Comparison of ENCODE assay signal across 17 cellular contexts in genomic region chr2:189533274-189534035, GRCh38. TPM values are rescaled to one million over a fixed set of nuclear protein-coding genes. Genes with fewer than 3 reads are reported as not detected.
DNase-seq lines count a peak whose midpoint lies in the region; ATAC-seq and TF ChIP-seq lines count a peak whose summit lies in the region.
"Had no signal": no experiment of that assay in that cellular context is flagged by ENCODE, and none has a peak within 500 bp of the region (broad histone marks: within the 10 kb centered on the region; RNA-seq: fewer than 3 reads in every experiment).

No MANE protein-coding gene starts in this region.

- H3K36me3 ChIP-seq in SK-N-MC (ENCODE audit: insufficient read depth, low read length) (no peaks in the 10 kb centered on the region), tibial artery (no peaks in the 10 kb centered on the region)

- H3K9me3 ChIP-seq in SK-N-MC (ENCODE audit: low read depth, low read length) = no peaks in the 10 kb centered on the region
- no peaks in the 10 kb centered on the region for H3K9me3 ChIP-seq in tibial artery

- H3K4me3 ChIP-seq in SK-N-MC (peak overlapping the region; percentile 17; the same call in 1 of the 2 replicates), tibial artery (no peak overlapping the region)

- POLR2A ChIA-PET in naive thymus-derived CD8-positive, alpha-beta T cell (lab: Charles Lee) = no interaction called here

- intact Hi-C loops in dendritic cell treated with granulocyte-macrophage colony-stimulating factor and Interleukin-4, amounts not matched to agents 40 ng/mL and 50 ng/mL, for 4 days (cut with micrococcal nuclease) = no loop called here
- intact Hi-C loops in tibial artery (cut with DNase I; ENCODE audit: low total_unique reads) = no loop called here

- H3K27ac ChIP-seq in SK-N-MC = peak overlapping the region; percentile 82
- H3K27ac ChIP-seq in tibial artery = peak overlapping the region; percentile 70 to 76

- H3K4me3 Mint-ChIP-seq in dendritic cell treated with granulocyte-macrophage colony-stimulating factor and Interleukin-4, amounts not matched to agents 40 ng/mL and 50 ng/mL, for 4 days = no peak overlapping the region
- no peak overlapping the region for H3K4me3 Mint-ChIP-seq in mesothelial cell of epicardium
- peak overlapping the region in 1 of 10 donors; percentile 39 for H3K4me3 Mint-ChIP-seq in naive thymus-derived CD8-positive, alpha-beta T cell
- H3K4me3 Mint-ChIP-seq: HFFc6, T-helper 17 cell had no signal

- H3K4me1 Mint-ChIP-seq in dendritic cell treated with granulocyte-macrophage colony-stimulating factor and Interleukin-4, amounts not matched to agents 40 ng/mL and 50 ng/mL, for 4 days (ENCODE audit: low read depth) = peaks cover 59% of the 10 kb centered on the region
- peaks cover 70% of the 10 kb centered on the region for H3K4me1 Mint-ChIP-seq in mesothelial cell of epicardium
- H3K4me1 Mint-ChIP-seq in naive thymus-derived CD8-positive, alpha-beta T cell = no peaks in the 10 kb centered on the region
- H3K4me1 Mint-ChIP-seq: T-helper 17 cell had no signal

- H3K27me3 ChIP-seq in tibial artery = no peaks in the 10 kb centered on the region

- H3K9me3 Mint-ChIP-seq in dendritic cell treated with granulocyte-macrophage colony-stimulating factor and Interleukin-4, amounts not matched to agents 40 ng/mL and 50 ng/mL, for 4 days = no peaks in the 10 kb centered on the region
- peaks cover 10% of the 10 kb centered on the region for H3K9me3 Mint-ChIP-seq in mesothelial cell of epicardium
- H3K9me3 Mint-ChIP-seq in naive thymus-derived CD8-positive, alpha-beta T cell = peaks cover 0 to 2% (median 0%) of the 10 kb centered on the region in 9 donors
- H3K9me3 Mint-ChIP-seq: HFFc6 had no signal

- peak overlapping the region; percentile 10 for H3K9ac ChIP-seq in SK-N-MC (ENCODE audit: insufficient read length)

- TF ChIP-seq CTCF in mesothelial cell of epicardium (IDR thresholded peaks at IDR 0.05; ENCODE audit: unreplicated experiment) (no peak), tibial artery (IDR thresholded peaks at IDR 0.05) (no peak)

- H3K4me1 ChIP-seq in tibial artery = peaks cover 0 to 24% (median 11%) of the 10 kb centered on the region in 4 donors

- DNase-seq in SK-N-MC (ENCODE audit: low read depth, low spot score) = no peak
- no peak for DNase-seq in mesothelial cell of epicardium (ENCODE audit: low spot score in 2 of 2, unreplicated experiment in 2 of 2)
- DNase-seq in tibial artery = no peak
- no peak for DNase-seq in naive thymus-derived CD8-positive, alpha-beta T cell
- DNase-seq in stimulated activated naive CD4-positive, alpha-beta T cell (lab: John Stamatoyannopoulos, UW) = no peak
- DNase-seq: activated CD4-positive, alpha-beta T cell treated with anti-CD3 and anti-CD28 coated beads, Interleukin-2, amount 50 U/mL, for 4 hours; activated gamma-delta T cell; AML-193; DMS79; HFFc6; NCI-H187; NCI-H748 treated with DMSO at 0.1 percent for 48 hours; stimulated activated CD4-positive, alpha-beta T cell treated with anti-CD3 and anti-CD28 coated beads, Interleukin-12 subunit alpha, Interleukin-12 subunit beta, amount 100 ng/mL, for 4 hours; T-helper 17 cell had no signal

- no peaks in the 10 kb centered on the region for H3K27me3 Mint-ChIP-seq in dendritic cell treated with granulocyte-macrophage colony-stimulating factor and Interleukin-4, amounts not matched to agents 40 ng/mL and 50 ng/mL, for 4 days
- no peaks in the 10 kb centered on the region for H3K27me3 Mint-ChIP-seq in mesothelial cell of epicardium (ENCODE audit: low read depth)
- peaks cover 0 to 10% (median 7%) of the 10 kb centered on the region in 5 donors for H3K27me3 Mint-ChIP-seq in naive thymus-derived CD8-positive, alpha-beta T cell

- H3K36me3 Mint-ChIP-seq in dendritic cell treated with granulocyte-macrophage colony-stimulating factor and Interleukin-4, amounts not matched to agents 40 ng/mL and 50 ng/mL, for 4 days (ENCODE audit: low read depth) = no peaks in the 10 kb centered on the region
- H3K36me3 Mint-ChIP-seq in mesothelial cell of epicardium = peaks cover 3% of the 10 kb centered on the region
- no peaks in the 10 kb centered on the region for H3K36me3 Mint-ChIP-seq in naive thymus-derived CD8-positive, alpha-beta T cell

- H3K27ac Mint-ChIP-seq in dendritic cell treated with granulocyte-macrophage colony-stimulating factor and Interleukin-4, amounts not matched to agents 40 ng/mL and 50 ng/mL, for 4 days = peak overlapping the region; percentile 80
- peak overlapping the region; percentile 66 for H3K27ac Mint-ChIP-seq in mesothelial cell of epicardium
- H3K27ac Mint-ChIP-seq in naive thymus-derived CD8-positive, alpha-beta T cell = no peak overlapping the region
- H3K27ac Mint-ChIP-seq: T-helper 17 cell had no signal

- ATAC-seq in GM21528 (IDR thresholded peaks at IDR 0.05; ENCODE audit: low FRiP score, unreplicated experiment) = no peak
- no peak for ATAC-seq in naive thymus-derived CD8-positive, alpha-beta T cell
- ATAC-seq in HG02642 (IDR thresholded peaks at IDR 0.05; ENCODE audit: poor library complexity, unreplicated experiment) = no peak
- ATAC-seq: T-helper 17 cell had no signal

RNA-seq across cellular contexts. Expression of gene SLC40A1, which starts 47.1 kb away (rescaled TPM):
- total RNA-seq in mesothelial cell of epicardium = 152 to 156 TPM (median 154 TPM) in 3 replicates
- total RNA-seq in naive thymus-derived CD8-positive, alpha-beta T cell = 10 to 100 TPM; 18.2 to 18.4 TPM
- polyA plus RNA-seq in naive thymus-derived CD8-positive, alpha-beta T cell = 10 to 100 TPM; 33.8 to 40.3 (median 37.4) TPM
- total RNA-seq: HFFc6 had no signal

Comparison
In these comparisons a context has a peak if more than half of its experiments do, and no peak if none do; other contexts are left out.
1. H3K27ac Mint-ChIP-seq: peak in dendritic cell treated with granulocyte-macrophage colony-stimulating factor and Interleukin-4, amounts not matched to agents 40 ng/mL and 50 ng/mL, for 4 days (single experiment) and mesothelial cell of epicardium (single experiment); none in naive thymus-derived CD8-positive, alpha-beta T cell (0 of 10).